Comparison of ENCODE assay signal across 1 cellular context in genomic region chr10:79502561-79503309, GRCh38.
TF ChIP-seq lines count a peak whose summit lies in the region.

No MANE protein-coding gene starts in this region.

TF ChIP-seq in SK-N-SH treated with all-trans-retinoic acid at 6 μM for 48 hours, 23 proteins besides CTCF, POLR2A, EP300 and RAD21 (continued from another document):
- no peak for TF ChIP-seq CSRNP3 (CRISPR knock-in tag; IDR thresholded peaks at IDR 0.05)
